Comparison of ENCODE assay signal across 1 cellular context in genomic region chr16:81140930-81141780, GRCh38.
TF ChIP-seq lines count a peak whose summit lies in the region.

No MANE protein-coding gene starts in this region.

TF ChIP-seq in HepG2, 621 proteins besides CTCF, POLR2A, EP300 and RAD21 (continued from another document and continues in another):
- no peak for TF ChIP-seq SIN3A (IDR thresholded peaks at IDR 0.05; ENCODE audit: borderline replicate concordance, low read depth, low read length)
- TF ChIP-seq POGK (CRISPR knock-in tag; conservative IDR thresholded peaks at IDR 0.05), result no peak; the same call in 1 of the 2 replicates
- 0 out of 2 replicates have a peak, but pooled peaks have one; percentile 56 for TF ChIP-seq ZNF264 (CRISPR knock-in tag; IDR thresholded peaks at IDR 0.05)
- TF ChIP-seq HHEX (CRISPR knock-in tag; IDR thresholded peaks at IDR 0.05), result 0 out of 2 replicates have a peak, but pooled peaks have one; percentile 5
- no peak for TF ChIP-seq ZFP1 (CRISPR knock-in tag; IDR thresholded peaks at IDR 0.05)
- no peak for TF ChIP-seq ISL2 (CRISPR knock-in tag; IDR thresholded peaks at IDR 0.05)
- peak; percentile 58; the same call in 1 of the 2 replicates for TF ChIP-seq ZNF710 (CRISPR knock-in tag; IDR thresholded peaks at IDR 0.05; ENCODE audit: borderline replicate concordance)
- TF ChIP-seq MTA1 (CRISPR knock-in tag; IDR thresholded peaks at IDR 0.05; ENCODE audit: borderline replicate concordance), result peak; percentile 64; the same call in 1 of the 2 replicates
- TF ChIP-seq MYPOP (CRISPR knock-in tag; IDR thresholded peaks at IDR 0.05), result no peak
- no peak for TF ChIP-seq RNF219 (CRISPR knock-in tag; IDR thresholded peaks at IDR 0.05)
- TF ChIP-seq KIAA2018 (CRISPR knock-in tag; IDR thresholded peaks at IDR 0.05; ENCODE audit: borderline replicate concordance), result no peak
- no peak for TF ChIP-seq ZNF850 (CRISPR knock-in tag; conservative IDR thresholded peaks at IDR 0.05)
- no peak for TF ChIP-seq ZNF737 (CRISPR knock-in tag; IDR thresholded peaks at IDR 0.05; ENCODE audit: borderline replicate concordance)
- TF ChIP-seq SRSF4 (IDR thresholded peaks at IDR 0.05; ENCODE audit: low read depth, low read length, poor library complexity, severe bottlenecking), result no peak
- no peak for TF ChIP-seq IRX3 (CRISPR knock-in tag; IDR thresholded peaks at IDR 0.05; ENCODE audit: borderline replicate concordance, low read depth)
- peak; percentile 48; the same call in 1 of the 2 replicates for TF ChIP-seq ZNF766 (CRISPR knock-in tag; IDR thresholded peaks at IDR 0.05; ENCODE audit: borderline replicate concordance)
- TF ChIP-seq GTF3A (CRISPR knock-in tag; conservative IDR thresholded peaks at IDR 0.05), result no peak
- TF ChIP-seq ZBTB40 (IDR thresholded peaks at IDR 0.05), result no peak
- peak; percentile 50; the same call in 1 of the 2 replicates for TF ChIP-seq ZBTB40 (CRISPR knock-in tag; IDR thresholded peaks at IDR 0.05)
